Comparison of ENCODE assay signal across 8 cellular contexts in genomic region chr4:25160714-25161598, GRCh38. TPM values are rescaled to one million over a fixed set of nuclear protein-coding genes. Genes with fewer than 3 reads are reported as not detected.
DNase-seq lines count a peak whose midpoint lies in the region; ATAC-seq, FAIRE-seq and TF ChIP-seq lines count a peak whose summit lies in the region.

No MANE protein-coding gene starts in this region.

- FAIRE-seq in HTR-8/SVneo (lab: Jason Lieb, UNC) = no peak

- H3K27me3 ChIP-seq in gastroesophageal sphincter = no peaks in the 10 kb centered on the region
- H3K27me3 ChIP-seq in prostate gland (replicated peaks; ENCODE audit: insufficient read depth) = no peaks in the 10 kb centered on the region

- H3K27ac Mint-ChIP-seq in WTC11 = peak overlapping the region; percentile 44

- TF ChIP-seq POLR2A in gastroesophageal sphincter (IDR thresholded peaks at IDR 0.05) (peak; percentile 42 to 57), prostate gland (IDR thresholded peaks at IDR 0.05) (no peak)

- POLR2A ChIA-PET in WTC11 (lab: Charles Lee) = no interaction called here

- TF ChIP-seq EP300 in gastroesophageal sphincter (IDR thresholded peaks at IDR 0.05) = no peak

- H3K4me3 Mint-ChIP-seq in WTC11 = peak overlapping the region; percentile 88

- TF ChIP-seq CTCF in WTC11 (IDR thresholded peaks at IDR 0.05) = no peak
- TF ChIP-seq CTCF in gastroesophageal sphincter (IDR thresholded peaks at IDR 0.05) = peak in 2 of 4 experiments; percentile 16 to 17
- TF ChIP-seq CTCF in prostate gland (IDR thresholded peaks at IDR 0.05) = no peak

- intact Hi-C loops in prostate gland (cut with DNase I) = loop anchor here (2.0 to 10.0 kb wide), 2 partner anchors 74 to 214 kb away; partner anchors contain the start of genes ANAPC4 and PI4K2B

- DNase-seq in DMS53 (lab: John Stamatoyannopoulos, UW) (peak; percentile 89), HTR-8/SVneo (ENCODE audit: insufficient read length, low spot score) (peak; percentile 7), WTC11 (ENCODE audit: low spot score) (no peak), prostate gland (ENCODE audit: low spot score) (no peak), NCI-H345 (lab: John Stamatoyannopoulos, UW) (no peak), NCI-H1092 (lab: John Stamatoyannopoulos, UW) (no peak)

- CTCF ChIA-PET in WTC11 (lab: Charles Lee) = interaction anchor here (0.7 to 2.9 kb wide), 7 partner anchors 16 to 206 kb away, joined by 3 to 22 read pairs (median 4); partner anchors contain the start of gene ZCCHC4

- H3K36me3 ChIP-seq in gastroesophageal sphincter (peaks cover 0 to 10% of the 10 kb centered on the region in 2 donors), prostate gland (no peaks in the 10 kb centered on the region)

- H3K9me3 ChIP-seq in gastroesophageal sphincter (no peaks in the 10 kb centered on the region), prostate gland (no peaks in the 10 kb centered on the region)

- H3K4me1 Mint-ChIP-seq in WTC11 = peaks cover 25% of the 10 kb centered on the region

- H3K4me1 ChIP-seq in gastroesophageal sphincter = peaks cover 3 to 37% (median 10%) of the 10 kb centered on the region in 3 donors
- no peaks in the 10 kb centered on the region for H3K4me1 ChIP-seq in prostate gland (replicated peaks)

- 5 to 8% methylated on average over 12 to 16 of the region's 16 CpGs for WGBS in gastroesophageal sphincter (ENCODE audit: low coverage in 1 of 2), 2 donors
- 4% methylated on average over 16 of the region's 16 CpGs for WGBS in prostate gland

- ATAC-seq in GM19452 (IDR thresholded peaks at IDR 0.05; ENCODE audit: unreplicated experiment) = peak; percentile 25
- ATAC-seq in WTC11 = peak; percentile 10
- ATAC-seq in gastroesophageal sphincter = peak; percentile 29

- H3K36me3 Mint-ChIP-seq in WTC11 = no peaks in the 10 kb centered on the region

- H3K27ac ChIP-seq in gastroesophageal sphincter (peak overlapping the region; percentile 88 to 98 (median 97)), prostate gland (peak overlapping the region; percentile 94 to 95)

- H3K4me3 ChIP-seq in gastroesophageal sphincter (peak overlapping the region; percentile 74 to 87), prostate gland (peak overlapping the region; percentile 84 to 90)

- H3K27me3 Mint-ChIP-seq in WTC11 (ENCODE audit: low read depth) = no peaks in the 10 kb centered on the region

- no peaks in the 10 kb centered on the region; the same call in 1 of the 2 replicates for H3K9me3 Mint-ChIP-seq in WTC11

TF ChIP-seq in WTC11, 78 proteins besides CTCF, POLR2A, EP300 and RAD21:
- TF ChIP-seq, protein P1, sequence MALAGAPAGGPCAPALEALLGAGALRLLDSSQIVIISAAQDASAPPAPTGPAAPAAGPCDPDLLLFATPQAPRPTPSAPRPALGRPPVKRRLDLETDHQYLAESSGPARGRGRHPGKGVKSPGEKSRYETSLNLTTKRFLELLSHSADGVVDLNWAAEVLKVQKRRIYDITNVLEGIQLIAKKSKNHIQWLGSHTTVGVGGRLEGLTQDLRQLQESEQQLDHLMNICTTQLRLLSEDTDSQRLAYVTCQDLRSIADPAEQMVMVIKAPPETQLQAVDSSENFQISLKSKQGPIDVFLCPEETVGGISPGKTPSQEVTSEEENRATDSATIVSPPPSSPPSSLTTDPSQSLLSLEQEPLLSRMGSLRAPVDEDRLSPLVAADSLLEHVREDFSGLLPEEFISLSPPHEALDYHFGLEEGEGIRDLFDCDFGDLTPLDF (CRISPR knock-in tag; IDR thresholded peaks at IDR 0.05) = no peak
- TF ChIP-seq, protein P2, sequence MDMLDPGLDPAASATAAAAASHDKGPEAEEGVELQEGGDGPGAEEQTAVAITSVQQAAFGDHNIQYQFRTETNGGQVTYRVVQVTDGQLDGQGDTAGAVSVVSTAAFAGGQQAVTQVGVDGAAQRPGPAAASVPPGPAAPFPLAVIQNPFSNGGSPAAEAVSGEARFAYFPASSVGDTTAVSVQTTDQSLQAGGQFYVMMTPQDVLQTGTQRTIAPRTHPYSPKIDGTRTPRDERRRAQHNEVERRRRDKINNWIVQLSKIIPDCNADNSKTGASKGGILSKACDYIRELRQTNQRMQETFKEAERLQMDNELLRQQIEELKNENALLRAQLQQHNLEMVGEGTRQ (CRISPR knock-in tag; IDR thresholded peaks at IDR 0.05) = peak; percentile 50; the same call in 1 of the 2 replicates

RNA-seq across cellular contexts. Expression of gene SEPSECS, which starts 0.7 kb away (rescaled TPM):
- total RNA-seq in WTC11 (2021) = 4.6 to 7.0 TPM (median 6.2 TPM) in 3 replicates
- 1 to 10 TPM; 3.3 to 9.0 (median 7.1) TPM for total RNA-seq in gastroesophageal sphincter
- total RNA-seq in prostate gland = 10 to 100 TPM in 1 of 2 donors, 1 to 10 TPM in 1; 7.4 to 12.3 TPM

Comparison
In these comparisons a context has a peak if more than half of its experiments do, and no peak if none do; other contexts are left out.
1. DNase-seq: peak in DMS53 (single experiment) and HTR-8/SVneo (single experiment); none in WTC11 (single experiment), prostate gland (single experiment), NCI-H345 (single experiment) and NCI-H1092 (single experiment).
2. Peak in every context shown above with its lines, with median percentiles within 50 percentile points of each other: ATAC-seq.